In the genomic region with DNA sequence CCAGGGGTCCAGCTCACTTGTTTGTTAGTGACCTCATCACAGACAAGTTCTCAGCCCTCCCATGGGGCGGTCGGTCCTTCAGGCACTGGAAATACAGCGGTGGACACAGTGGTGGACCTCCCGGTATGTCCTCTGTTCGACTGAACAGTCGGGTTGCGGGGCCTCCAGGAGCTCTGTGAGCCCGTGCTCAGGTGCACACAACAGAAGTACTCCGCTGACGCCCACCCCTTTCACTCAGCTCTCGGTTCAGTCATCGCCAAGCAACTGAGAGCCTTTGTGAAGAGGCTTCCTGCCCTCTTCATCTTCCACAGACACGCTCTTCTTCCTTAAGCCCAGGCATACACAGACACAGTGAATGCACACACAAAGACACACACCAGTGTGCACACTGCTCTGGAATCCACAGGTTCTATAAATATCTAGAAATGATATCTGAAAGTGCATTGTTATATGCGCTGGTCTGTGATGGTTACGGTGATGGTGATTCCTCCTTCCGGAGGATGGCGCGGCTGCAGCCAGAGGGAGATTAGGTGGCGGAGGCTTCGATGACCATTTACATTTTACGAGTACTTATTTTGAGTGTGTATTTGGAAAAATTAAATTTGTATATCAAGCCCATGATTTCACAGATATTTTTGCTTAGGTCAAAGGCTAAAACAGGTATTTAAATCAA, we compare ENCODE assay signal across 17 cellular contexts. TPM values are rescaled to one million over a fixed set of nuclear protein-coding genes. Genes with fewer than 3 reads are reported as not detected.
"Had no signal": no experiment of that assay in that cellular context is flagged by ENCODE, and none has a peak within 500 bp of the region (broad histone marks: within the 10 kb centered on the region; RNA-seq: fewer than 3 reads in every experiment).

No MANE protein-coding gene starts in this region.

- H3K4me2 ChIP-seq: smooth muscle cell had no signal

- H3K9me3 ChIP-seq: tibial artery had no signal

- H2AFZ ChIP-seq: parathyroid adenoma had no signal

- ATAC-seq: activated naive CD4-positive, alpha-beta T cell treated with anti-CD3 and anti-CD28 coated beads, Interleukin-2, amount 50 U/mL, for 72 hours; esophagus mucosa; left lobe of liver; stimulated activated memory B cell treated with anti-CD40 and anti-IgM and Interleukin-4, amounts not matched to agents 10 μg/mL and 1 μg/mL and 100 μg/mL, for 72 hours had no signal

- H3K27ac ChIP-seq: parathyroid adenoma, tibial artery had no signal

- DNase-seq: activated CD4-positive, alpha-beta T cell treated with anti-CD3 and anti-CD28 coated beads, Interleukin-2, amount 50 U/mL, for 4 hours; mesenchymal stem cell; stimulated activated CD4-positive, alpha-beta T cell treated with anti-CD3 and anti-CD28 coated beads, Interleukin-1b, Interleukin-23, amount 100 ng/mL, for 48 hours; T-helper 2 cell had no signal

- H3K4me3 ChIP-seq: smooth muscle cell, tibial artery had no signal

- FAIRE-seq: endometrium, TTC549 had no signal

- H3K79me2 ChIP-seq: parathyroid adenoma had no signal

- H3K9ac ChIP-seq: parathyroid adenoma had no signal

- H3K36me3 ChIP-seq: tibial artery had no signal

RNA-seq across cellular contexts. Expression of gene BHLHE23, which starts 46.8 kb away (rescaled TPM):
- total RNA-seq: activated naive CD4-positive, alpha-beta T cell treated with anti-CD3 and anti-CD28 coated beads, Interleukin-2, amount 50 U/mL, for 72 hours; activated T-helper 1 cell treated with anti-CD3 and anti-CD28 coated beads, Interleukin-12 subunit alpha, Interleukin-12 subunit beta, Interleukin-2, Interleukin-4 antibody, amounts not matched to agents 30 ng/mL and 10 ng/mL and 1 ng/mL, durations not matched to agents 14 hours and 24 hours and 36 hours; cerebellum; dermis microvascular lymphatic vessel endothelial cell; esophagus mucosa; left lobe of liver; smooth muscle cell had no signal
- polyA plus RNA-seq: neural cell, smooth muscle cell had no signal
